2 cellular contexts compared by ENCODE assay signal in genomic region chr2:241545523-241546473, GRCh38.
TF ChIP-seq lines count a peak whose summit lies in the region.

No MANE protein-coding gene starts in this region.

TF ChIP-seq in endothelial cell of umbilical vein, 7 proteins besides CTCF, POLR2A, EP300 and RAD21:
- TF ChIP-seq EZH2 (IDR thresholded peaks at IDR 0.05; ENCODE audit: borderline replicate concordance, low read depth, low read length, severe bottlenecking) (no peak), MAX (IDR thresholded peaks at IDR 0.05; ENCODE audit: insufficient read depth, insufficient read length) (no peak), FOS (IDR thresholded peaks at IDR 0.05; ENCODE audit: borderline replicate concordance, insufficient read depth, low read length) (no peak), POLR2AphosphoS5 (IDR thresholded peaks at IDR 0.05; ENCODE audit: insufficient read depth, low read depth, low read length) (no peak), MYC (IDR thresholded peaks at IDR 0.05; ENCODE audit: low read depth, low read length) (no peak), JUN (IDR thresholded peaks at IDR 0.05; ENCODE audit: borderline replicate concordance, insufficient read depth, insufficient read length, low read depth) (no peak), GATA2 (IDR thresholded peaks at IDR 0.05; ENCODE audit: insufficient read depth, insufficient read length, low read depth, low read length) (no peak)

TF ChIP-seq in SK-N-SH treated with all-trans-retinoic acid at 6 μM for 48 hours, 23 proteins besides CTCF, POLR2A, EP300 and RAD21:
- TF ChIP-seq PPARA (CRISPR knock-in tag; IDR thresholded peaks at IDR 0.05; ENCODE audit: borderline replicate concordance) (no peak), ARNTL (CRISPR knock-in tag; IDR thresholded peaks at IDR 0.05; ENCODE audit: borderline replicate concordance, low read depth) (no peak), ISL1 (CRISPR knock-in tag; IDR thresholded peaks at IDR 0.05) (no peak), CREB5 (CRISPR knock-in tag; IDR thresholded peaks at IDR 0.05; ENCODE audit: low read depth) (no peak), ZNF565 (CRISPR knock-in tag; conservative IDR thresholded peaks at IDR 0.05; ENCODE audit: low read depth) (no peak), SNAI2 (CRISPR knock-in tag; IDR thresholded peaks at IDR 0.05) (no peak), TSHZ2 (CRISPR knock-in tag; IDR thresholded peaks at IDR 0.05) (no peak), ZFP30 (CRISPR knock-in tag; IDR thresholded peaks at IDR 0.05) (no peak), ZC3H10 (CRISPR knock-in tag; IDR thresholded peaks at IDR 0.05) (no peak), RARB (CRISPR knock-in tag; IDR thresholded peaks at IDR 0.05) (no peak), CSDC2 (CRISPR knock-in tag; IDR thresholded peaks at IDR 0.05) (no peak), OSR1 (CRISPR knock-in tag; IDR thresholded peaks at IDR 0.05) (no peak), TOX (CRISPR knock-in tag; IDR thresholded peaks at IDR 0.05; ENCODE audit: borderline replicate concordance) (no peak), ZNF8 (CRISPR knock-in tag; IDR thresholded peaks at IDR 0.05) (no peak), ZNF70 (CRISPR knock-in tag; IDR thresholded peaks at IDR 0.05) (no peak), GLIS3 (CRISPR knock-in tag; IDR thresholded peaks at IDR 0.05) (no peak), ZFP3 (CRISPR knock-in tag; IDR thresholded peaks at IDR 0.05) (no peak)
- TF ChIP-seq, protein P1, sequence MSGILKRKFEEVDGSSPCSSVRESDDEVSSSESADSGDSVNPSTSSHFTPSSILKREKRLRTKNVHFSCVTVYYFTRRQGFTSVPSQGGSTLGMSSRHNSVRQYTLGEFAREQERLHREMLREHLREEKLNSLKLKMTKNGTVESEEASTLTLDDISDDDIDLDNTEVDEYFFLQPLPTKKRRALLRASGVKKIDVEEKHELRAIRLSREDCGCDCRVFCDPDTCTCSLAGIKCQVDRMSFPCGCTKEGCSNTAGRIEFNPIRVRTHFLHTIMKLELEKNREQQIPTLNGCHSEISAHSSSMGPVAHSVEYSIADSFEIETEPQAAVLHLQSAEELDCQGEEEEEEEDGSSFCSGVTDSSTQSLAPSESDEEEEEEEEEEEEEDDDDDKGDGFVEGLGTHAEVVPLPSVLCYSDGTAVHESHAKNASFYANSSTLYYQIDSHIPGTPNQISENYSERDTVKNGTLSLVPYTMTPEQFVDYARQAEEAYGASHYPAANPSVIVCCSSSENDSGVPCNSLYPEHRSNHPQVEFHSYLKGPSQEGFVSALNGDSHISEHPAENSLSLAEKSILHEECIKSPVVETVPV (CRISPR knock-in tag; IDR thresholded peaks at IDR 0.05), result no peak
- TF ChIP-seq, protein P2, sequence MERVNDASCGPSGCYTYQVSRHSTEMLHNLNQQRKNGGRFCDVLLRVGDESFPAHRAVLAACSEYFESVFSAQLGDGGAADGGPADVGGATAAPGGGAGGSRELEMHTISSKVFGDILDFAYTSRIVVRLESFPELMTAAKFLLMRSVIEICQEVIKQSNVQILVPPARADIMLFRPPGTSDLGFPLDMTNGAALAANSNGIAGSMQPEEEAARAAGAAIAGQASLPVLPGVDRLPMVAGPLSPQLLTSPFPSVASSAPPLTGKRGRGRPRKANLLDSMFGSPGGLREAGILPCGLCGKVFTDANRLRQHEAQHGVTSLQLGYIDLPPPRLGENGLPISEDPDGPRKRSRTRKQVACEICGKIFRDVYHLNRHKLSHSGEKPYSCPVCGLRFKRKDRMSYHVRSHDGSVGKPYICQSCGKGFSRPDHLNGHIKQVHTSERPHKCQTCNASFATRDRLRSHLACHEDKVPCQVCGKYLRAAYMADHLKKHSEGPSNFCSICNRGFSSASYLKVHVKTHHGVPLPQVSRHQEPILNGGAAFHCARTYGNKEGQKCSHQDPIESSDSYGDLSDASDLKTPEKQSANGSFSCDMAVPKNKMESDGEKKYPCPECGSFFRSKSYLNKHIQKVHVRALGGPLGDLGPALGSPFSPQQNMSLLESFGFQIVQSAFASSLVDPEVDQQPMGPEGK (CRISPR knock-in tag; IDR thresholded peaks at IDR 0.05; ENCODE audit: borderline replicate concordance), result no peak
- TF ChIP-seq, protein P3, sequence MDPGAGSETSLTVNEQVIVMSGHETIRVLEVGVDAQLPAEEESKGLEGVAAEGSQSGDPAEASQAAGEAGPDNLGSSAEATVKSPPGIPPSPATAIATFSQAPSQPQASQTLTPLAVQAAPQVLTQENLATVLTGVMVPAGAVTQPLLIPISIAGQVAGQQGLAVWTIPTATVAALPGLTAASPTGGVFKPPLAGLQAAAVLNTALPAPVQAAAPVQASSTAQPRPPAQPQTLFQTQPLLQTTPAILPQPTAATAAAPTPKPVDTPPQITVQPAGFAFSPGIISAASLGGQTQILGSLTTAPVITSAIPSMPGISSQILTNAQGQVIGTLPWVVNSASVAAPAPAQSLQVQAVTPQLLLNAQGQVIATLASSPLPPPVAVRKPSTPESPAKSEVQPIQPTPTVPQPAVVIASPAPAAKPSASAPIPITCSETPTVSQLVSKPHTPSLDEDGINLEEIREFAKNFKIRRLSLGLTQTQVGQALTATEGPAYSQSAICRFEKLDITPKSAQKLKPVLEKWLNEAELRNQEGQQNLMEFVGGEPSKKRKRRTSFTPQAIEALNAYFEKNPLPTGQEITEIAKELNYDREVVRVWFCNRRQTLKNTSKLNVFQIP (CRISPR knock-in tag; IDR thresholded peaks at IDR 0.05; ENCODE audit: borderline replicate concordance, low read depth), result no peak
TF ChIP-seq in SK-N-SH treated with all-trans-retinoic acid at 6 μM for 48 hours: peak in this region for 0.
